ENCODE assay signal across 8 cellular contexts in the genomic region with DNA sequence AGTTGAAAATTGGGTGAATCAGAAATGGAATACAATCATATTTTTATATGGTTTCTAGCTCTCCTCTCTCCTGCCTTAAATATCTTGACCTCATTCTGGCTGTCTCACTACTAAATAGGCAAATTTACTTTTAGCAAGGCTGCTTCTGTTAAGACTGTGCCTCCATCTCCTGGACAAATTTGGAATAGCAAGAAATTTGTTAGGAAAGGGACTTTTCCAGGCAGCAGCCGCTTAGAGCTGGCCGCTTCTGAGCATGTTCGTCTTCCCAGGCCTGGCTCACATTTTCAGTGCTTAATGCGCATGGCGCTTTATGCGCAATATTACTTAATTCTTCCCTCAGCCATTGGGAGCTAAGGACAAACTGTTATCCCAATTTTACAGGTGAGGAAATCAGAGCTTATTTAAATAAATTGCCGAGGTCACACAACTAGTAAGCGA. TPM values are rescaled to one million over a fixed set of nuclear protein-coding genes. Genes with fewer than 3 reads are reported as not detected.
DNase-seq lines count a peak whose midpoint lies in the region; ATAC-seq, FAIRE-seq and TF ChIP-seq lines count a peak whose summit lies in the region.

No MANE protein-coding gene starts in this region.

- intact Hi-C loops in ascending aorta (cut with DNase I) = loop anchor here (1.0 to 10.0 kb wide), 5 partner anchors 75 to 439 kb away; a partner anchor contains a TSS
- intact Hi-C loops in heart left ventricle (cut with DNase I) = loop anchor here (1.0 to 10.0 kb wide), 17 partner anchors 51 to 341 kb away; a partner anchor contains a TSS
- intact Hi-C loops in pancreas (cut with DNase I) = loop anchor here in 2 of 3 donors (5.0 to 10.0 kb wide), 2 partner anchors 171 to 244 kb away; no protein-coding TSS in a partner anchor

- peaks cover 0 to 15% (median 0%) of the 10 kb centered on the region in 3 donors for H3K36me3 ChIP-seq in Peyer's patch
- H3K36me3 ChIP-seq in ascending aorta = peaks cover 3 to 10% of the 10 kb centered on the region in 2 donors
- H3K36me3 ChIP-seq in heart left ventricle = peaks cover 0 to 20% (median 17%) of the 10 kb centered on the region in 9 donors
- no peaks in the 10 kb centered on the region for H3K36me3 ChIP-seq in pancreas

- TF ChIP-seq CTCF in Peyer's patch (IDR thresholded peaks at IDR 0.05) (peak; percentile 77 to 96 (median 95)), ascending aorta (IDR thresholded peaks at IDR 0.05) (peak; percentile 73 to 92 (median 85)), heart left ventricle (IDR thresholded peaks at IDR 0.05) (peak; percentile 75 to 92 (median 90)), pancreas (IDR thresholded peaks at IDR 0.05) (peak; percentile 56 to 71 (median 66))

- TF ChIP-seq POLR2A in Peyer's patch (IDR thresholded peaks at IDR 0.05) (peak in 1 of 2 donors; percentile 12), heart left ventricle (IDR thresholded peaks at IDR 0.05) (no peak)

- H3K4me3 ChIP-seq in Peyer's patch (peak overlapping the region in 2 of 4 donors; percentile 90 to 97), ascending aorta (peak overlapping the region in 1 of 2 donors; percentile 73), heart left ventricle (peak overlapping the region in 6 of 12 donors; percentile 80 to 93 (median 84)), pancreas (no peak overlapping the region)

- FAIRE-seq in pancreas (lab: Jason Lieb, UNC) = peak; percentile 34

- H3K27ac ChIP-seq in Peyer's patch (peak overlapping the region in 2 of 4 donors; percentile 94), ascending aorta (peak overlapping the region; percentile 65 to 80), heart left ventricle (peak overlapping the region in 11 of 12 donors; percentile 21 to 88 (median 57)), pancreas (peak overlapping the region in 2 of 4 donors; percentile 45 to 64)

- peak; percentile 22 to 55 (median 44) for ATAC-seq in heart left ventricle
- peak; percentile 57 to 81 (median 68) for ATAC-seq in pancreas

- peaks cover 2 to 25% (median 15%) of the 10 kb centered on the region in 4 donors for H3K4me1 ChIP-seq in Peyer's patch
- H3K4me1 ChIP-seq in ascending aorta = peaks cover 0 to 23% of the 10 kb centered on the region in 2 donors
- peaks cover 3 to 37% (median 26%) of the 10 kb centered on the region in 12 donors for H3K4me1 ChIP-seq in heart left ventricle
- H3K4me1 ChIP-seq in pancreas = peaks cover 7 to 20% (median 16%) of the 10 kb centered on the region in 3 donors

- H3K27me3 ChIP-seq in Peyer's patch (no peaks in the 10 kb centered on the region), ascending aorta (no peaks in the 10 kb centered on the region), heart left ventricle (no peaks in the 10 kb centered on the region), pancreas (no peaks in the 10 kb centered on the region)

- 23 to 33% (median 25%) methylated on average over 8 of the region's 8 CpGs for WGBS in heart left ventricle, 4 donors
- WGBS in pancreas, 2 donors = 9 to 12% methylated on average over 8 of the region's 8 CpGs

- DNase-seq in DMS79 treated with DMSO at 0.1 percent for 48 hours (lab: John Stamatoyannopoulos, UW) (peak; percentile 56), DMS79 (lab: John Stamatoyannopoulos, UW) (no peak), LHCN-M2 (ENCODE audit: low read depth) (peak; percentile 86), Peyer's patch (peak in 1 of 3 donors; percentile 71), ascending aorta (ENCODE audit: low spot score in 2 of 2) (peak in 1 of 2 donors; percentile 78), heart left ventricle (peak in 4 of 5 donors; percentile 42 to 69 (median 60)), pancreas (peak in 4 of 6 donors; percentile 58 to 77 (median 62)), cortex of kidney (lab: John Stamatoyannopoulos, UW) (no peak)

- H3K9me3 ChIP-seq in Peyer's patch (no peaks in the 10 kb centered on the region), ascending aorta (no peaks in the 10 kb centered on the region), heart left ventricle (no peaks in the 10 kb centered on the region), pancreas (no peaks in the 10 kb centered on the region)

RNA-seq across cellular contexts. Expression of a gene that starts 1.7 kb away (rescaled TPM):
- 32.7 and 39.8 TPM in 2 replicates for total RNA-seq in LHCN-M2 (2014; rRNA removed)
- polyA plus RNA-seq in LHCN-M2 (2012) = 32.3 TPM
- 100 to 1,000 TPM in 2 of 4 donors, 10 to 100 TPM in 2; 53.6 to 120 (median 102) TPM for total RNA-seq in Peyer's patch
- total RNA-seq in ascending aorta = 38.1 TPM
- total RNA-seq in heart left ventricle = 10 to 100 TPM; 15.8 to 27.3 (median 22.0) TPM
- 10 to 100 TPM; 11.7 to 21.9 TPM for polyA plus RNA-seq in heart left ventricle
- 10 to 100 TPM; 11.0 to 26.5 (median 14.8) TPM for total RNA-seq in pancreas
- polyA plus RNA-seq in pancreas = 10 to 100 TPM in 1 of 2 donors, 1 to 10 TPM in 1; 9.3 to 13.3 TPM

RNA-seq across cellular contexts. Expression of a gene that starts 34.5 kb away (rescaled TPM):
- total RNA-seq in LHCN-M2 (2014; rRNA removed) (0.26 and 0.46 TPM in 2 replicates), Peyer's patch (1 to 10 TPM in 2 of 4 donors, not detected in 2; 4.3 to 6.6 TPM), ascending aorta (not detected), heart left ventricle (100 to 1,000 TPM in 4 of 9 donors, 10 to 100 TPM in 5; 56.3 to 183 (median 92.2) TPM), pancreas (1 to 10 TPM; 1.5 to 2.8 (median 1.8) TPM)
- polyA plus RNA-seq in LHCN-M2 (2012) = 0.47 TPM
- polyA plus RNA-seq in heart left ventricle (100 to 1,000 TPM in 1 of 2 donors, 10 to 100 TPM in 1; 44.1 to 338 TPM), pancreas (1 to 10 TPM; 3.5 to 5.4 TPM)

RNA-seq across cellular contexts. Expression of a gene that starts 51.7 kb away (rescaled TPM):
- total RNA-seq in LHCN-M2 (2014; rRNA removed) (18.5 and 21.0 TPM in 2 replicates), Peyer's patch (10 to 100 TPM; 68.5 to 99.1 (median 88.7) TPM), ascending aorta (36.9 TPM), heart left ventricle (100 to 1,000 TPM in 5 of 9 donors, 10 to 100 TPM in 4; 41.3 to 125 (median 101) TPM), pancreas (10 to 100 TPM; 22.6 to 56.8 (median 28.5) TPM)
- polyA plus RNA-seq in LHCN-M2 (2012) = 19.6 TPM
- polyA plus RNA-seq in heart left ventricle (10 to 100 TPM; 45.1 to 51.6 TPM), pancreas (10 to 100 TPM in 1 of 2 donors, 1 to 10 TPM in 1; 5.9 to 24.5 TPM)

Comparison
In these comparisons a context has a peak if more than half of its experiments do, and no peak if none do; other contexts are left out.
1. DNase-seq: peak in DMS79 treated with DMSO at 0.1 percent for 48 hours (single experiment), LHCN-M2 (single experiment), heart left ventricle (4 of 5) and pancreas (4 of 6); none in DMS79 (single experiment) and cortex of kidney (single experiment).
2. RNA of a gene that starts 34.5 kb away (total RNA-seq): 56.3 to 183 TPM in heart left ventricle; 4.3 to 6.6 TPM in Peyer's patch, 1.5 to 2.8 TPM in pancreas, 0.26 to 0.46 TPM in LHCN-M2 and not detected in ascending aorta (single experiment); every median in the first group is over 4 times any median in the second.
3. Peak in every context shown above with its lines, with median percentiles within 50 percentile points of each other: CTCF ChIP-seq.